19 cellular contexts compared by ENCODE assay signal in the genomic region with DNA sequence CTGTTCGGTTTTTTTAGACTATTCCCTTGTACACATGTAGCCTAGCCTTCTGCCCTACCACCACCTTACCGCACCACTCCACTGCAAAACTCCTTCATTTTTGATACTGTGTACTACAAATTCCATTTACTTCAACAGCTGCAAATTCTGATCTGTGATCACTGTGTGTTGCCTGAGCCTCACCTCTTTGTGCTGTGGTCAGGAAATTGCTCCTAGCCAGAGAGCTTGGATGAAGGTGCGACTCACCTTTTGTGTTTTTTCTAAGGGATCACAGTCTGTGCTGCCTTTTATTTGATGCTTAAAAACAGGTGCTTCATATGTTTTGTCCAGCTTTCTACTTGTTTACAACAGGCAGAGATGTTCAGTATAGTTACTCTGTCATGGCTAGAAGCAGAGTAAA. TPM values are rescaled to one million over a fixed set of nuclear protein-coding genes. Genes with fewer than 3 reads are reported as not detected.
A peak's percentile ranks its signal among the peaks of the same experiment; 100 is the strongest.
DNase-seq lines count a peak whose midpoint lies in the region; ATAC-seq and TF ChIP-seq lines count a peak whose summit lies in the region.
"Had no signal": no experiment of that assay in that cellular context is flagged by ENCODE, and none has a peak within 500 bp of the region (broad histone marks: within the 10 kb centered on the region; RNA-seq: fewer than 3 reads in every experiment).

No MANE protein-coding gene starts in this region.

- H3K79me2 ChIP-seq in OCI-LY1 (ENCODE audit: insufficient read depth, low read length): peaks cover 78% of the 10 kb centered on the region

- H3K4me1 ChIP-seq in OCI-LY1 (ENCODE audit: insufficient read depth, low read length, severe bottlenecking): peaks cover 58% of the 10 kb centered on the region

- H3K36me3 ChIP-seq in OCI-LY1 (ENCODE audit: insufficient read depth, low read length): peaks cover 8% of the 10 kb centered on the region; the same call in 1 of the 2 replicates
- H3K36me3 ChIP-seq: gastroesophageal sphincter, transverse colon had no signal

- H3K4me2 ChIP-seq in OCI-LY1 (ENCODE audit: low read length): peak overlapping the region; percentile 40; the same call in 1 of the 2 replicates

- peak overlapping the region; percentile 6; the same call in 1 of the 2 replicates for H3K9ac ChIP-seq in OCI-LY1 (ENCODE audit: low read length)

- peak overlapping the region; percentile 3 for H3K4me3 ChIP-seq in OCI-LY1 (ENCODE audit: low read depth, low read length, poor library complexity, severe bottlenecking)
- H3K4me3 ChIP-seq: gastroesophageal sphincter, transverse colon had no signal

- POLR2A ChIA-PET in naive thymus-derived CD8-positive, alpha-beta T cell (lab: Charles Lee): no interaction called here

- no peaks in the 10 kb centered on the region for H3K9me2 ChIP-seq in OCI-LY1 (ENCODE audit: low read depth, low read length)

- H3K27ac Mint-ChIP-seq in naive thymus-derived CD8-positive, alpha-beta T cell: peak overlapping the region in 7 of 10 donors; percentile 17 to 74 (median 35)

- H3K4me1 Mint-ChIP-seq in naive thymus-derived CD8-positive, alpha-beta T cell: peaks cover 26 to 74% (median 48%) of the 10 kb centered on the region in 4 donors

- H2AFZ ChIP-seq in OCI-LY1 (ENCODE audit: low read length): no peak overlapping the region

- no peaks in the 10 kb centered on the region for H3K27me3 ChIP-seq in OCI-LY1 (ENCODE audit: insufficient read depth, low read length)
- H3K27me3 ChIP-seq: gastroesophageal sphincter, transverse colon had no signal

- DNase-seq in NCI-H2107 treated with DMSO at 0.1 percent for 48 hours (lab: John Stamatoyannopoulos, UW; ENCODE audit: unreplicated experiment): peak; percentile 17
- no peak for DNase-seq in NCI-H2107 (lab: John Stamatoyannopoulos, UW)
- DNase-seq in dermis blood vessel endothelial cell: peak; percentile 5
- DNase-seq in naive thymus-derived CD8-positive, alpha-beta T cell: no peak
- no peak for DNase-seq in AG08396 (ENCODE audit: low spot score)
- no peak for DNase-seq in AG20443 (ENCODE audit: low spot score)
- DNase-seq: activated CD4-positive, alpha-beta T cell treated with anti-CD3 and anti-CD28 coated beads for 48 hours; activated T-cell treated with anti-CD3 and anti-CD28 coated beads, Interleukin-2, amount 50 U/mL, for 4 hours; EL; MV-4-11; NCI-H2081; SIG-M5; transverse colon had no signal

- peaks cover 0 to 13% (median 7%) of the 10 kb centered on the region in 3 donors for H3K36me3 Mint-ChIP-seq in naive thymus-derived CD8-positive, alpha-beta T cell

- H3K27me3 Mint-ChIP-seq in naive thymus-derived CD8-positive, alpha-beta T cell: no peaks in the 10 kb centered on the region

- H3K9me3 ChIP-seq in OCI-LY1 (ENCODE audit: low read length): no peaks in the 10 kb centered on the region
- H3K9me3 ChIP-seq: gastroesophageal sphincter, transverse colon had no signal

- no peaks in the 10 kb centered on the region for H4K20me1 ChIP-seq in OCI-LY1 (ENCODE audit: insufficient read depth, low read length)

- peak overlapping the region; percentile 80 for H3K27ac ChIP-seq in OCI-LY1 (ENCODE audit: low read depth, low read length, poor library complexity, severe bottlenecking)
- H3K27ac ChIP-seq: 22Rv1, epithelial cell of prostate, gastroesophageal sphincter, transverse colon had no signal

- H3K4me3 Mint-ChIP-seq in naive thymus-derived CD8-positive, alpha-beta T cell: no peak overlapping the region
- H3K4me3 Mint-ChIP-seq: activated T-cell treated with anti-CD3 and anti-CD28 coated beads, Interleukin-2, amount 50 U/mL, for 4 hours; CD14-positive monocyte had no signal

- H3F3A ChIP-seq in OCI-LY1 (ENCODE audit: insufficient read depth, low read length): no peaks in the 10 kb centered on the region

- H3K9me3 Mint-ChIP-seq in naive thymus-derived CD8-positive, alpha-beta T cell: no peaks in the 10 kb centered on the region
- H3K9me3 Mint-ChIP-seq: activated T-cell treated with anti-CD3 and anti-CD28 coated beads, Interleukin-2, amount 50 U/mL, for 4 hours had no signal

- no peak for TF ChIP-seq CTCF in OCI-LY1 (IDR thresholded peaks at IDR 0.05; ENCODE audit: low read length)

- ATAC-seq in naive thymus-derived CD8-positive, alpha-beta T cell: peak in 1 of 2 donors; percentile 42
- ATAC-seq in HG03342 (IDR thresholded peaks at IDR 0.05; ENCODE audit: unreplicated experiment): no peak
- ATAC-seq: activated T-cell treated with anti-CD3 and anti-CD28 coated beads, Interleukin-2, amount 50 U/mL, for 4 hours; gastroesophageal sphincter had no signal

RNA-seq across cellular contexts. Expression of a gene that starts 31.5 kb away (rescaled TPM):
- 66.0 and 66.1 TPM in 2 replicates for total RNA-seq in dermis blood vessel endothelial cell
- 10 to 100 TPM; 83.4 to 90.6 TPM for total RNA-seq in naive thymus-derived CD8-positive, alpha-beta T cell
- polyA plus RNA-seq in naive thymus-derived CD8-positive, alpha-beta T cell: 10 to 100 TPM; 17.7 to 31.9 (median 23.0) TPM

Comparison
In these comparisons a context has a peak if more than half of its experiments do, and no peak if none do; other contexts are left out.
1. DNase-seq: peak in NCI-H2107 treated with DMSO at 0.1 percent for 48 hours (single experiment) and dermis blood vessel endothelial cell (single experiment); none in NCI-H2107 (single experiment), naive thymus-derived CD8-positive, alpha-beta T cell (0 of 10), AG08396 (single experiment) and AG20443 (single experiment).